8 cellular contexts compared by ENCODE assay signal in genomic region chr15:88649286-88649733, GRCh38. TPM values are rescaled to one million over a fixed set of nuclear protein-coding genes. Genes with fewer than 3 reads are reported as not detected.
DNase-seq lines count a peak whose midpoint lies in the region; ATAC-seq and TF ChIP-seq lines count a peak whose summit lies in the region.

No MANE protein-coding gene starts in this region.

- no peaks in the 10 kb centered on the region for H3K79me1 ChIP-seq in mesendoderm (ENCODE audit: low read length)

- intact Hi-C loops in activated CD4-positive, alpha-beta T cell treated with anti-CD3 and anti-CD28 coated beads, Interleukin-2, amount 10 ng/mL, durations not matched to agents 24 days and 14 days (cut with micrococcal nuclease) = no loop called here

- no peaks in the 10 kb centered on the region for H3K4me1 ChIP-seq in mesendoderm (ENCODE audit: control insufficient read depth, low read depth, low read length)
- no peaks in the 10 kb centered on the region for H3K4me1 ChIP-seq in endodermal cell (ENCODE audit: control insufficient read depth, insufficient read depth, low read length)

- H3K27ac Mint-ChIP-seq in activated CD4-positive, alpha-beta T cell treated with anti-CD3 and anti-CD28 coated beads, Interleukin-2, amount 10 ng/mL, durations not matched to agents 24 days and 14 days = peak overlapping the region; percentile 96
- no peak overlapping the region for H3K27ac Mint-ChIP-seq in endodermal cell

- peak overlapping the region; percentile 99 for H3K27ac ChIP-seq in cingulate gyrus (ENCODE audit: low read depth, low read length)
- H3K27ac ChIP-seq in mesendoderm (ENCODE audit: low read depth, low read length) = no peak overlapping the region
- H3K27ac ChIP-seq in endodermal cell (ENCODE audit: low read depth, low read length) = no peak overlapping the region

- no peak overlapping the region for H4K8ac ChIP-seq in mesendoderm (ENCODE audit: low read depth, low read length)

- no peak overlapping the region for H3K23ac ChIP-seq in mesendoderm (ENCODE audit: low read length)

- ATAC-seq in GM18502 (IDR thresholded peaks at IDR 0.05; ENCODE audit: poor library complexity, unreplicated experiment) (peak; percentile 64), HG03066 (IDR thresholded peaks at IDR 0.05; ENCODE audit: low read depth, unreplicated experiment) (peak; percentile 80)

- no peak overlapping the region for H3K4me3 ChIP-seq in mesendoderm (ENCODE audit: low read length)
- no peak overlapping the region for H3K4me3 ChIP-seq in endodermal cell (ENCODE audit: low read length)

- no peaks in the 10 kb centered on the region for H3K27me3 Mint-ChIP-seq in activated CD4-positive, alpha-beta T cell treated with anti-CD3 and anti-CD28 coated beads, Interleukin-2, amount 10 ng/mL, durations not matched to agents 24 days and 14 days
- no peaks in the 10 kb centered on the region for H3K27me3 Mint-ChIP-seq in endodermal cell (ENCODE audit: insufficient read depth)

- H3K9me3 ChIP-seq in endodermal cell (ENCODE audit: control insufficient read depth, low read length) = no peaks in the 10 kb centered on the region

- peaks cover 40% of the 10 kb centered on the region for H3K36me3 Mint-ChIP-seq in activated CD4-positive, alpha-beta T cell treated with anti-CD3 and anti-CD28 coated beads, Interleukin-2, amount 10 ng/mL, durations not matched to agents 24 days and 14 days (ENCODE audit: low read depth)
- H3K36me3 Mint-ChIP-seq in endodermal cell (ENCODE audit: low read depth) = no peaks in the 10 kb centered on the region

- H3K4me2 ChIP-seq in mesendoderm (ENCODE audit: low read length) = no peak overlapping the region

- WGBS in mesendoderm (ENCODE audit: extremely low coverage, insufficient coverage, low lambda C conversion rate) = no CpG with 5 or more reads among the region's 12 CpGs
- 83 to 89% methylated on average over 7 to 12 of the region's 12 CpGs for WGBS in endodermal cell (ENCODE audit: insufficient coverage in 1 of 2, insufficient read length in 1 of 2), 2 experiments

- no peaks in the 10 kb centered on the region for H3K9me3 Mint-ChIP-seq in activated CD4-positive, alpha-beta T cell treated with anti-CD3 and anti-CD28 coated beads, Interleukin-2, amount 10 ng/mL, durations not matched to agents 24 days and 14 days
- no peaks in the 10 kb centered on the region for H3K9me3 Mint-ChIP-seq in endodermal cell

- H3K4me3 Mint-ChIP-seq in activated CD4-positive, alpha-beta T cell treated with anti-CD3 and anti-CD28 coated beads, Interleukin-2, amount 10 ng/mL, durations not matched to agents 24 days and 14 days = peak overlapping the region; percentile 82
- no peak overlapping the region for H3K4me3 Mint-ChIP-seq in endodermal cell

- DNase-seq in activated CD4-positive, alpha-beta T cell treated with anti-CD3 and anti-CD28 coated beads, Interleukin-2, amount 10 ng/mL, durations not matched to agents 24 days and 14 days = peak; percentile 87
- DNase-seq in mesendoderm = peak; percentile 63
- peak; percentile 59 to 75 for DNase-seq in stimulated activated CD8-positive, alpha-beta memory T cell treated with anti-CD3 and anti-CD28 coated beads, Interleukin-7, amount 100 ng/mL, for 48 hours (ENCODE audit: extremely low read depth in 1 of 2, low read depth in 1 of 2)
- DNase-seq in cerebellar nuclear complex (lab: John Stamatoyannopoulos, UW) = no peak
- DNase-seq in endodermal cell = no peak

- H3K4ac ChIP-seq in mesendoderm (ENCODE audit: low read depth, low read length) = no peak overlapping the region

- H2BK5ac ChIP-seq in mesendoderm (ENCODE audit: low read length) = no peak overlapping the region

- no peak overlapping the region for H3K9ac ChIP-seq in mesendoderm (ENCODE audit: low read length)
- H3K9ac ChIP-seq in endodermal cell (ENCODE audit: extremely low read depth, low read length, poor library complexity, severe bottlenecking) = no peak overlapping the region

- no peak overlapping the region for H2BK15ac ChIP-seq in mesendoderm (replicated peaks; ENCODE audit: low read depth)

- no peak for TF ChIP-seq CTCF in endodermal cell (conservative IDR thresholded peaks at IDR 0.05)

- H3K27me3 ChIP-seq in mesendoderm (ENCODE audit: insufficient read depth, low read length, poor library complexity) (no peaks in the 10 kb centered on the region), endodermal cell (ENCODE audit: control insufficient read depth, insufficient read depth, low read length, poor library complexity, severe bottlenecking) (no peaks in the 10 kb centered on the region)

- H3K79me2 ChIP-seq in mesendoderm (ENCODE audit: control insufficient read depth, insufficient read depth, low read length) = no peaks in the 10 kb centered on the region

- no peak overlapping the region for H3K18ac ChIP-seq in mesendoderm (ENCODE audit: low read length)

- H2BK120ac ChIP-seq in mesendoderm (ENCODE audit: low read depth, low read length) = no peak overlapping the region

- no peak overlapping the region for H3K56ac ChIP-seq in mesendoderm (ENCODE audit: low read length)

- H4K5ac ChIP-seq in mesendoderm (ENCODE audit: low read length) = no peak overlapping the region

- no peak overlapping the region for H2AK5ac ChIP-seq in mesendoderm (ENCODE audit: low read length)

- H3K36me3 ChIP-seq in mesendoderm (ENCODE audit: control insufficient read depth, insufficient read depth, low read length) (no peaks in the 10 kb centered on the region), endodermal cell (ENCODE audit: control insufficient read depth, insufficient read depth, low read length) (peaks cover 7% of the 10 kb centered on the region)

- H3K4me1 Mint-ChIP-seq in activated CD4-positive, alpha-beta T cell treated with anti-CD3 and anti-CD28 coated beads, Interleukin-2, amount 10 ng/mL, durations not matched to agents 24 days and 14 days = peaks cover 49% of the 10 kb centered on the region
- H3K4me1 Mint-ChIP-seq in endodermal cell = no peaks in the 10 kb centered on the region

RNA-seq across cellular contexts. Expression of gene ISG20, which starts 10.5 kb away (rescaled TPM):
- total RNA-seq in activated CD4-positive, alpha-beta T cell treated with anti-CD3 and anti-CD28 coated beads, Interleukin-2, amount 10 ng/mL, durations not matched to agents 24 days and 14 days = 33.9 and 35.5 TPM in 2 replicates
- 2.1 TPM for polyA plus RNA-seq in mesendoderm (2013, experiment 1 of 2)
- 2.6 TPM for polyA plus RNA-seq in mesendoderm (2013, experiment 2 of 2)
- 10 to 100 TPM in 1 of 2 donors, 1 to 10 TPM in 1; 9.3 to 11.4 TPM for total RNA-seq in endodermal cell
- 2.8 TPM for polyA plus RNA-seq in endodermal cell (2013, experiment 1 of 2)
- 1.9 TPM for polyA plus RNA-seq in endodermal cell (2013, experiment 2 of 2)

RNA-seq across cellular contexts. Expression of gene AEN, which starts 28.2 kb away (rescaled TPM):
- total RNA-seq in activated CD4-positive, alpha-beta T cell treated with anti-CD3 and anti-CD28 coated beads, Interleukin-2, amount 10 ng/mL, durations not matched to agents 24 days and 14 days = 72.4 and 75.7 TPM in 2 replicates
- polyA plus RNA-seq in mesendoderm (2013, experiment 1 of 2) = 53.8 TPM
- 56.0 TPM for polyA plus RNA-seq in mesendoderm (2013, experiment 2 of 2)
- total RNA-seq in endodermal cell = 10 to 100 TPM; 64.7 to 76.4 TPM
- polyA plus RNA-seq in endodermal cell (2013, experiment 1 of 2) = 43.9 TPM
- polyA plus RNA-seq in endodermal cell (2013, experiment 2 of 2) = 42.6 TPM

Comparison
In these comparisons a context has a peak if more than half of its experiments do, and no peak if none do; other contexts are left out.
1. DNase-seq: peak in activated CD4-positive, alpha-beta T cell treated with anti-CD3 and anti-CD28 coated beads, Interleukin-2, amount 10 ng/mL, durations not matched to agents 24 days and 14 days (single experiment), mesendoderm (single experiment) and stimulated activated CD8-positive, alpha-beta memory T cell treated with anti-CD3 and anti-CD28 coated beads, Interleukin-7, amount 100 ng/mL, for 48 hours (2 of 2); none in cerebellar nuclear complex (0 of 2) and endodermal cell (single experiment).